In the genomic region with DNA sequence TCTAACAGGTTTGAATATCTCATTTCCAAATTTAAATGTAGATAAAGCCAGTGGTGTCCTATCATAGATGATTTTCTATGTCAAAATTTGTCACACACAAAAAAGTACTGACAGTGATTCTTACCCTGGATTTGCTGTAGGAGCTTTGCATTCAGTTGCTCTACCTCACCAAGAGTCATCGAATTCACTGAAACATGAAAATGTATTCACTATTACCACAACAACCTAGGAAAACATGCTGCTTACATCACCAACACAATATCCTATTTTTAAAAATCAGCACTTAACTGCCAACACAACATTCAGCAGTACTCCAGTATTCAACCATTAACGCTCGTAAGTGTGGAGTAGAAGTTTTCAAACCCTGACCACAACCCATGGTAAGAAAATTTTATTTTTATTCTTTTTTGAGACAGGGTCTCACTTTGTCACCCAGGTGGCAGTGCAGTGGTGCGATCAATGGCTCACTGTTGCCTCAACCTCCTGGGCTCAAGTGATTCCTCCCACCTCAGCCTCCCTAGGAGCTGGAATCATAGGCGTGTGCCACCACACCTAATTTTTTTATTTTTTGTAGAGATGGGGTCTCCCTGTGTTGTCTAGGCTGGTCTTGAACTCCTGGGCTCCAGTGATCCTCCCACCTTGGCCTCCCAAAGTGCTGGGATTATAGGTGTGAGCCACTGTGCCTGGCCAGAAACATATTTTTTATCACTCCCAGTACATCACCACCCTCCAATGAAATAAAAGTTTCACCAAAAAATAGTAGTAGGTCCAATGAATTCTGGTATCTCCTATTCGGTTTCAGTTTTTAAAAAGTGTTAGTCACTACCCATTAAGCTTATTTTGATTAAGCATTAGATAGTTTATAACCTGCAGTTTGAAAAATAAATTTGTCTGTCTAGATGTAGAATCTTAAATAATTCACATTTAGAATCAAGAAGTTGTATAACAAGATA, we compare ENCODE assay signal across 15 cellular contexts. TPM values are rescaled to one million over a fixed set of nuclear protein-coding genes. Genes with fewer than 3 reads are reported as not detected.
DNase-seq lines count a peak whose midpoint lies in the region; ATAC-seq, FAIRE-seq and TF ChIP-seq lines count a peak whose summit lies in the region.
"Had no signal": no experiment of that assay in that cellular context is flagged by ENCODE, and none has a peak within 500 bp of the region (broad histone marks: within the 10 kb centered on the region; RNA-seq: fewer than 3 reads in every experiment).

No MANE protein-coding gene starts in this region.

- H3K36me3 ChIP-seq in Loucy (ENCODE audit: insufficient read depth, low read length) = peaks cover 57% of the 10 kb centered on the region
- H3K36me3 ChIP-seq in small intestine (ENCODE audit: control insufficient read depth in 2 of 2, insufficient read depth in 2 of 2, low read length in 2 of 2) = peaks cover 0 to 2% of the 10 kb centered on the region in 2 donors
- H3K36me3 ChIP-seq in aorta (ENCODE audit: control insufficient read depth in 1 of 2, insufficient read depth in 2 of 2, low read length in 1 of 2) = no peaks in the 10 kb centered on the region

- intact Hi-C loops in head of caudate nucleus (cut with DNase I) (no loop called here), aorta (cut with DNase I) (no loop called here)

- H3K4me2 ChIP-seq in Loucy (ENCODE audit: low read depth, low read length, poor library complexity, severe bottlenecking) = peak overlapping the region; percentile 65

- FAIRE-seq in GM12891 (lab: Jason Lieb, UNC) (peak; percentile 78), small intestine (lab: Jason Lieb, UNC) (no peak)
- FAIRE-seq: endothelial cell of umbilical vein had no signal

- TF ChIP-seq POLR2A in GM12891 (IDR thresholded peaks at IDR 0.05; ENCODE audit: low read depth, low read length) = no peak

- ATAC-seq in activated naive CD8-positive, alpha-beta T cell treated with anti-CD3 and anti-CD28 coated beads, Interleukin-2, amount 10 ng/mL, durations not matched to agents 7 days and 5 days (ENCODE audit: low read depth) = no peak
- no peak for ATAC-seq in GM19324 (IDR thresholded peaks at IDR 0.05; ENCODE audit: low FRiP score, unreplicated experiment)
- no peak for ATAC-seq in aorta (ENCODE audit: low FRiP score)

- no peak overlapping the region for H2AFZ ChIP-seq in Loucy (ENCODE audit: low read length)

- TF ChIP-seq CTCF in Loucy (conservative IDR thresholded peaks at IDR 0.05; ENCODE audit: low read length) = no peak

- H3K4me3 ChIP-seq in Loucy (ENCODE audit: low read length, poor library complexity, severe bottlenecking) (peak overlapping the region; percentile 61), small intestine (ENCODE audit: low read depth in 1 of 2, low read length in 2 of 2) (no peak overlapping the region), aorta (ENCODE audit: low read length in 2 of 2) (no peak overlapping the region)

- no peaks in the 10 kb centered on the region for H3K9me3 Mint-ChIP-seq in activated naive CD8-positive, alpha-beta T cell treated with anti-CD3 and anti-CD28 coated beads, Interleukin-2, amount 10 ng/mL, durations not matched to agents 7 days and 5 days

- H3K4me1 ChIP-seq in Loucy (ENCODE audit: insufficient read depth, low read length, poor library complexity, severe bottlenecking) (peaks cover 87% of the 10 kb centered on the region), small intestine (ENCODE audit: control insufficient read depth in 2 of 2, insufficient read depth in 1 of 2, low read depth in 1 of 2, low read length in 1 of 2) (no peaks in the 10 kb centered on the region), aorta (ENCODE audit: control insufficient read depth in 1 of 2, insufficient read depth in 2 of 2, low read length in 2 of 2) (peaks cover 1 to 4% of the 10 kb centered on the region in 2 donors)

- H3K9me2 ChIP-seq in Loucy (replicated peaks; ENCODE audit: low read depth, low read length) = no peaks in the 10 kb centered on the region

- WGBS in small intestine, 3 donors = 69 to 84% (median 80%) methylated on average over 6 of the region's 6 CpGs
- WGBS in aorta, 2 donors = 92 to 93% methylated on average over 6 of the region's 6 CpGs

- DNase-seq in GM12891 (ENCODE audit: insufficient read length, low spot score) (no peak), small intestine (no peak), head of caudate nucleus (no peak), aorta (no peak)
- DNase-seq in activated naive CD8-positive, alpha-beta T cell treated with anti-CD3 and anti-CD28 coated beads, Interleukin-2, amount 10 ng/mL, durations not matched to agents 7 days and 5 days = no peak
- DNase-seq: activated CD4-positive, alpha-beta T cell treated with anti-CD3 and anti-CD28 coated beads for 48 hours; C1 segment of cervical spinal cord; glutamatergic neuron; islet precursor cell; NCI-H1105 treated with DMSO at 0.1 percent for 48 hours; NCI-H446 treated with DMSO at 0.1 percent for 48 hours; stimulated activated CD8-positive, alpha-beta memory T cell treated with anti-CD3 and anti-CD28 coated beads, Interleukin-4, amount 100 ng/mL, for 48 hours had no signal

- peaks cover 9% of the 10 kb centered on the region for H4K20me1 ChIP-seq in Loucy (ENCODE audit: insufficient read depth, low read length, poor library complexity, severe bottlenecking)

- POLR2A ChIA-PET in activated naive CD8-positive, alpha-beta T cell treated with anti-CD3 and anti-CD28 coated beads, Interleukin-2, amount 10 ng/mL, durations not matched to agents 7 days and 5 days (lab: Charles Lee) = interaction anchor here (0.6 to 3.8 kb wide), 5 partner anchors 14 to 146 kb away, joined by 3 to 28 read pairs (median 4); partner anchors contain the start of gene C21orf91

- peaks cover 52% of the 10 kb centered on the region for H3K4me1 Mint-ChIP-seq in activated naive CD8-positive, alpha-beta T cell treated with anti-CD3 and anti-CD28 coated beads, Interleukin-2, amount 10 ng/mL, durations not matched to agents 7 days and 5 days

- H3K27ac Mint-ChIP-seq in activated naive CD8-positive, alpha-beta T cell treated with anti-CD3 and anti-CD28 coated beads, Interleukin-2, amount 10 ng/mL, durations not matched to agents 7 days and 5 days = peak overlapping the region; percentile 85

- H3K27ac ChIP-seq in small intestine (ENCODE audit: low read depth in 1 of 2, low read length in 1 of 2) = peak overlapping the region; percentile 50 to 68
- H3K27ac ChIP-seq in aorta (ENCODE audit: low read depth in 1 of 2, low read length in 2 of 2) = no peak overlapping the region

- no peaks in the 10 kb centered on the region for H3K27me3 Mint-ChIP-seq in activated naive CD8-positive, alpha-beta T cell treated with anti-CD3 and anti-CD28 coated beads, Interleukin-2, amount 10 ng/mL, durations not matched to agents 7 days and 5 days

- H3K27me3 ChIP-seq in Loucy (ENCODE audit: insufficient read depth, low read length, poor library complexity, severe bottlenecking) = no peaks in the 10 kb centered on the region
- H3K27me3 ChIP-seq in small intestine (ENCODE audit: control insufficient read depth in 2 of 2, insufficient read depth in 2 of 2, low read length in 2 of 2) = no peaks in the 10 kb centered on the region
- H3K27me3 ChIP-seq in aorta (ENCODE audit: control insufficient read depth in 1 of 2, insufficient read depth in 2 of 2, low read length in 1 of 2) = no peaks in the 10 kb centered on the region

- H3F3A ChIP-seq in Loucy (ENCODE audit: low read depth) = peaks cover 1% of the 10 kb centered on the region; the same call in 1 of the 2 replicates

- H3K36me3 Mint-ChIP-seq in activated naive CD8-positive, alpha-beta T cell treated with anti-CD3 and anti-CD28 coated beads, Interleukin-2, amount 10 ng/mL, durations not matched to agents 7 days and 5 days = peaks cover 42% of the 10 kb centered on the region

- H3K9me3 ChIP-seq in Loucy (ENCODE audit: insufficient read depth, low read depth, low read length) (no peaks in the 10 kb centered on the region), small intestine (ENCODE audit: control insufficient read depth, low read depth) (no peaks in the 10 kb centered on the region), aorta (ENCODE audit: control insufficient read depth, low read length) (no peaks in the 10 kb centered on the region)

- H3K9ac ChIP-seq in Loucy (ENCODE audit: low read depth, low read length, poor library complexity, severe bottlenecking) = peak overlapping the region; percentile 43

- H3K4me3 Mint-ChIP-seq in activated naive CD8-positive, alpha-beta T cell treated with anti-CD3 and anti-CD28 coated beads, Interleukin-2, amount 10 ng/mL, durations not matched to agents 7 days and 5 days = peak overlapping the region; percentile 79

- H3K79me2 ChIP-seq in Loucy (ENCODE audit: insufficient read depth, low read length) = peaks cover 85% of the 10 kb centered on the region

TF ChIP-seq in GM12891, 5 proteins besides CTCF, POLR2A, EP300 and RAD21:
- TF ChIP-seq PAX5 (IDR thresholded peaks at IDR 0.05; ENCODE audit: insufficient read depth, low read length, severe bottlenecking) (no peak), POLR2AphosphoS5 (IDR thresholded peaks at IDR 0.05; ENCODE audit: low read depth, low read length) (no peak), SPI1 (IDR thresholded peaks at IDR 0.05; ENCODE audit: low read depth, low read length) (no peak), TAF1 (IDR thresholded peaks at IDR 0.05; ENCODE audit: low read depth, low read length) (no peak), POU2F2 (IDR thresholded peaks at IDR 0.05; ENCODE audit: low read depth, low read length) (no peak)

RNA-seq across cellular contexts. Expression of gene C21orf91, which starts 23.8 kb away (rescaled TPM):
- polyA plus RNA-seq in GM12891 (2012; ENCODE audit: low read depth, missing spikeins) = 11.2 TPM
- total RNA-seq in activated naive CD8-positive, alpha-beta T cell treated with anti-CD3 and anti-CD28 coated beads, Interleukin-2, amount 10 ng/mL, durations not matched to agents 7 days and 5 days = 10 to 100 TPM; 67.9 to 75.2 TPM
- polyA plus RNA-seq in small intestine = 1 to 10 TPM; 1.8 to 2.2 (median 2.0) TPM
- 10 to 100 TPM; 17.5 to 19.2 TPM for total RNA-seq in aorta
- 1 to 10 TPM; 3.1 to 3.9 TPM for polyA plus RNA-seq in aorta

Comparison
In these comparisons a context has a peak if more than half of its experiments do, and no peak if none do; other contexts are left out.
1. H3K27ac ChIP-seq: peak in small intestine (2 of 2); none in aorta (0 of 2).